1 cellular context compared by ENCODE assay signal in the genomic region with DNA sequence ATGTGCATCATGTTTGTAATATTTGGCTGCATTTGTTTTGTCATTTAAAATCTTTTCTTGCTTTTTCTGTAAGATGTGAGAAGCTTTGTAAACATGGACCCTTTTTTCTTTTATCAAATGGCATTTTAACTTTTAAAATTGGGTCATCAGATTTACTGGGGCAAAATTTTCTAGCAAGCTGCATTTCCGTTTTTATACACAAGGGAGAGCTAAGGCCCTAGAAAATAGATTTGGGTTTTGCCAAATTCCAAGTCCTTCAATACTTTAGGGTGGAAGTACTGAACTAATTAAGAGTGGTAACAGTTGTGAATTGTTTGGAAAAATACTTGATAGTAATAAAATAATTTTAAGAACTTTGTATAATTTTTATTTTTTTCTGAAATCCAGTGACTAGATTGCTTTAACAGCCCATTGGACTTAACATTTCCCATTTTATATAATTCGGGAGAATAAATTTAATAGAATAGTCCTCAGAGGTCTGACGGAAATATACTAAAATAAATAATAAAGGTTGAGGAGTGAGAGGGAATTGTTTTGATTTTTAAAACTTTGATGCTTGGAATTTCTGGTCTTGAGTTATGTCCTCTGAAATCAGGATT.
TF ChIP-seq lines count a peak whose summit lies in the region.

No MANE protein-coding gene starts in this region.

TF ChIP-seq in H1, 55 proteins besides CTCF, POLR2A, EP300 and RAD21:
- TF ChIP-seq PHF8 (conservative IDR thresholded peaks at IDR 0.05; ENCODE audit: low read depth, low read length) (no peak), TEAD4 (IDR thresholded peaks at IDR 0.05; ENCODE audit: low read depth, low read length) (no peak), TBP (IDR thresholded peaks at IDR 0.05; ENCODE audit: low read depth, low read length) (no peak), E2F6 (IDR thresholded peaks at IDR 0.05) (no peak), CREB1 (IDR thresholded peaks at IDR 0.05) (no peak), SIRT6 (IDR thresholded peaks at IDR 0.05; ENCODE audit: low read length) (no peak), SIX5 (IDR thresholded peaks at IDR 0.05; ENCODE audit: low read depth, low read length) (no peak), SAP30 (IDR thresholded peaks at IDR 0.05; ENCODE audit: insufficient read depth, insufficient replicate concordance, low read length) (no peak)
- TF ChIP-seq, protein P1, sequence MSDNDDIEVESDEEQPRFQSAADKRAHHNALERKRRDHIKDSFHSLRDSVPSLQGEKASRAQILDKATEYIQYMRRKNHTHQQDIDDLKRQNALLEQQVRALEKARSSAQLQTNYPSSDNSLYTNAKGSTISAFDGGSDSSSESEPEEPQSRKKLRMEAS (IDR thresholded peaks at IDR 0.05): no peak
